ENCODE assay signal across 26 cellular contexts in genomic region chr9:127806871-127807270, GRCh38. TPM values are rescaled to one million over a fixed set of nuclear protein-coding genes. Genes with fewer than 3 reads are reported as not detected.
DNase-seq lines count a peak whose midpoint lies in the region; ATAC-seq and TF ChIP-seq lines count a peak whose summit lies in the region.
"Had no signal": no experiment of that assay in that cellular context is flagged by ENCODE, and none has a peak within 500 bp of the region (broad histone marks: within the 10 kb centered on the region; RNA-seq: fewer than 3 reads in every experiment).

No MANE protein-coding gene starts in this region.

- H3K9me3 Mint-ChIP-seq in activated T-cell treated with anti-CD3 and anti-CD28 coated beads, Interleukin-2, amount 50 U/mL, for 24 hours: no peaks in the 10 kb centered on the region
- no peaks in the 10 kb centered on the region for H3K9me3 Mint-ChIP-seq in activated T-cell treated with anti-CD3 and anti-CD28 coated beads, Interleukin-2, amount 50 U/mL, for 4 hours
- H3K9me3 Mint-ChIP-seq in CD14-positive monocyte: no peaks in the 10 kb centered on the region
- H3K9me3 Mint-ChIP-seq: CD4-positive, alpha-beta memory T cell; IgD-negative memory B cell had no signal

- no peak overlapping the region for H3K14ac ChIP-seq in neuronal stem cell (ENCODE audit: low read length)

- no peaks in the 10 kb centered on the region for H3K27me3 Mint-ChIP-seq in activated T-cell treated with anti-CD3 and anti-CD28 coated beads, Interleukin-2, amount 50 U/mL, for 24 hours
- no peaks in the 10 kb centered on the region for H3K27me3 Mint-ChIP-seq in activated T-cell treated with anti-CD3 and anti-CD28 coated beads, Interleukin-2, amount 50 U/mL, for 4 hours (ENCODE audit: low read depth)
- H3K27me3 Mint-ChIP-seq in CD14-positive monocyte (ENCODE audit: low read depth in 3 of 3): peaks cover 0 to 2% (median 0%) of the 10 kb centered on the region in 3 donors
- H3K27me3 Mint-ChIP-seq: CD4-positive, alpha-beta memory T cell; IgD-negative memory B cell had no signal

- no peak overlapping the region for H3K4ac ChIP-seq in neuronal stem cell (ENCODE audit: low read length)

- H2AFZ ChIP-seq in neuronal stem cell (ENCODE audit: low read length): no peak overlapping the region

- H3K36me3 ChIP-seq in NT2/D1 (ENCODE audit: insufficient read depth, insufficient read length, low read length) (peaks cover 71% of the 10 kb centered on the region), neuronal stem cell (replicated peaks in 1 of 2; ENCODE audit: control insufficient read depth in 2 of 2, insufficient read depth in 2 of 2, low read length in 2 of 2) (peaks cover 20 to 67% of the 10 kb centered on the region in 2 donors)

- H2BK120ac ChIP-seq in neuronal stem cell (ENCODE audit: low read depth, low read length): no peak overlapping the region

- H3K18ac ChIP-seq in neuronal stem cell (ENCODE audit: low read length): no peak overlapping the region

- H3K4me2 ChIP-seq in neuronal stem cell (ENCODE audit: insufficient read depth, low read length, poor library complexity, severe bottlenecking): no peak overlapping the region
- H3K4me2 ChIP-seq: A549 had no signal

- H3K4me3 Mint-ChIP-seq in activated T-cell treated with anti-CD3 and anti-CD28 coated beads, Interleukin-2, amount 50 U/mL, for 24 hours: no peak overlapping the region
- H3K4me3 Mint-ChIP-seq in activated T-cell treated with anti-CD3 and anti-CD28 coated beads, Interleukin-2, amount 50 U/mL, for 4 hours: no peak overlapping the region
- no peak overlapping the region for H3K4me3 Mint-ChIP-seq in CD14-positive monocyte
- H3K4me3 Mint-ChIP-seq: CD4-positive, alpha-beta memory T cell; IgD-negative memory B cell had no signal

- H3K27me3 ChIP-seq in NT2/D1 (ENCODE audit: insufficient read depth, insufficient read length) (no peaks in the 10 kb centered on the region), neuronal stem cell (ENCODE audit: control insufficient read depth in 3 of 3, insufficient read depth in 3 of 3, low read depth in 1 of 3, low read length in 3 of 3) (no peaks in the 10 kb centered on the region)
- H3K27me3 ChIP-seq: BE2C, SJCRH30 had no signal

- H3K27ac Mint-ChIP-seq in activated T-cell treated with anti-CD3 and anti-CD28 coated beads, Interleukin-2, amount 50 U/mL, for 24 hours: peak overlapping the region; percentile 60
- peak overlapping the region in 4 of 7 donors; percentile 23 to 60 (median 40) for H3K27ac Mint-ChIP-seq in CD14-positive monocyte
- H3K27ac Mint-ChIP-seq: IgD-negative memory B cell had no signal

- intact Hi-C loops in CD14-positive monocyte (cut with micrococcal nuclease): no loop called here

- no peak for TF ChIP-seq CTCF in CD14-positive monocyte (IDR thresholded peaks at IDR 0.05)

- H3K4me3 ChIP-seq in NT2/D1 (ENCODE audit: insufficient read length, low read depth): no peak overlapping the region
- no peak overlapping the region for H3K4me3 ChIP-seq in neuronal stem cell (ENCODE audit: low read length in 2 of 2)
- H3K4me3 ChIP-seq: A549, SJCRH30 had no signal

- no peak for DNase-seq in activated T-cell treated with anti-CD3 and anti-CD28 coated beads, Interleukin-2, amount 50 U/mL, for 24 hours
- no peak for DNase-seq in activated T-cell treated with anti-CD3 and anti-CD28 coated beads, Interleukin-2, amount 50 U/mL, for 4 hours
- DNase-seq in CD14-positive monocyte (ENCODE audit: low spot score): no peak
- DNase-seq in NT2/D1 (ENCODE audit: low read depth, low spot score): no peak
- DNase-seq in neuronal stem cell (ENCODE audit: low spot score): no peak
- no peak for DNase-seq in NCI-H146 (lab: John Stamatoyannopoulos, UW)
- no peak for DNase-seq in activated naive CD4-positive, alpha-beta T cell (lab: John Stamatoyannopoulos, UW)
- DNase-seq: BE2C; CD4-positive, alpha-beta memory T cell; DMS153; MV-4-11; NCI-H1105 treated with DMSO at 0.1 percent for 48 hours; NCI-H1694; NCI-H2081; NCI-H2171; NCI-H345; NCI-H524; NCI-H774; NK-92 treated with Interleukin-12 subunit alpha and Interleukin-12 subunit beta, amount 100 ng/mL, for 24 hours; SJCRH30 had no signal

- no peak for ATAC-seq in activated T-cell treated with anti-CD3 and anti-CD28 coated beads, Interleukin-2, amount 50 U/mL, for 4 hours
- ATAC-seq in GM18868 (IDR thresholded peaks at IDR 0.05; ENCODE audit: unreplicated experiment): no peak
- ATAC-seq: A549, HCT116, Panc1 had no signal

- H3K9ac ChIP-seq in NT2/D1 (ENCODE audit: insufficient read length, low read depth) (peak overlapping the region; percentile 61), neuronal stem cell (ENCODE audit: low read depth, low read length, poor library complexity) (no peak overlapping the region)

- peaks cover 22% of the 10 kb centered on the region for H3K4me1 Mint-ChIP-seq in activated T-cell treated with anti-CD3 and anti-CD28 coated beads, Interleukin-2, amount 50 U/mL, for 24 hours (ENCODE audit: low read depth)
- peaks cover 17% of the 10 kb centered on the region for H3K4me1 Mint-ChIP-seq in activated T-cell treated with anti-CD3 and anti-CD28 coated beads, Interleukin-2, amount 50 U/mL, for 4 hours (ENCODE audit: low read depth)
- H3K4me1 Mint-ChIP-seq in CD14-positive monocyte: peaks cover 27% of the 10 kb centered on the region

- H2AK5ac ChIP-seq in neuronal stem cell (ENCODE audit: low read depth, low read length): peak overlapping the region; percentile 60

- H2BK15ac ChIP-seq in neuronal stem cell (ENCODE audit: low read length): no peak overlapping the region

- H3K4me1 ChIP-seq in NT2/D1 (ENCODE audit: insufficient read depth, insufficient read length) (peaks cover 15% of the 10 kb centered on the region), neuronal stem cell (ENCODE audit: control insufficient read depth in 2 of 2, insufficient read depth in 1 of 2, low read depth in 1 of 2, low read length in 2 of 2) (peaks cover 15 to 20% of the 10 kb centered on the region in 2 donors)
- H3K4me1 ChIP-seq: BE2C had no signal

- no peak overlapping the region for H4K91ac ChIP-seq in neuronal stem cell (ENCODE audit: low read depth, low read length, poor library complexity)

- no peak overlapping the region for H3K27ac ChIP-seq in neuronal stem cell (replicated peaks; ENCODE audit: low read length)
- H3K27ac ChIP-seq: A549, SJCRH30 had no signal

- H3K9me3 ChIP-seq in NT2/D1 (ENCODE audit: insufficient read depth, low read length): no peaks in the 10 kb centered on the region
- no peaks in the 10 kb centered on the region for H3K9me3 ChIP-seq in neuronal stem cell (replicated peaks in 1 of 2; ENCODE audit: control insufficient read depth in 2 of 2, insufficient read depth in 1 of 2, low read depth in 1 of 2, low read length in 2 of 2)
- H3K9me3 ChIP-seq: A549, BE2C, SJCRH30 had no signal

- H3K36me3 Mint-ChIP-seq in activated T-cell treated with anti-CD3 and anti-CD28 coated beads, Interleukin-2, amount 50 U/mL, for 24 hours (ENCODE audit: low read depth): peaks cover 80% of the 10 kb centered on the region
- peaks cover 12% of the 10 kb centered on the region for H3K36me3 Mint-ChIP-seq in activated T-cell treated with anti-CD3 and anti-CD28 coated beads, Interleukin-2, amount 50 U/mL, for 4 hours (ENCODE audit: insufficient read depth)
- peaks cover 28 to 44% of the 10 kb centered on the region in 2 donors for H3K36me3 Mint-ChIP-seq in CD14-positive monocyte

- no CpG with 5 or more reads among the region's 14 CpGs for WGBS in neuronal stem cell (ENCODE audit: extremely low coverage in 2 of 2, insufficient read length in 2 of 2, insufficient replicate concordance in 1 of 2), 2 donors

- H2BK5ac ChIP-seq in neuronal stem cell (ENCODE audit: low read length): no peak overlapping the region

- peaks cover 13% of the 10 kb centered on the region for H3K79me1 ChIP-seq in neuronal stem cell (ENCODE audit: low read depth, low read length)

- no peak overlapping the region for H2BK12ac ChIP-seq in neuronal stem cell (ENCODE audit: low read length)

- H4K8ac ChIP-seq in neuronal stem cell (ENCODE audit: low read depth, low read length): no peak overlapping the region

- H3K23ac ChIP-seq in neuronal stem cell (ENCODE audit: low read depth, low read length, poor library complexity): no peak overlapping the region

RNA-seq across cellular contexts. Expression of gene FPGS, which starts 4.2 kb away (rescaled TPM):
- total RNA-seq in activated T-cell treated with anti-CD3 and anti-CD28 coated beads, Interleukin-2, amount 50 U/mL, for 4 hours: 100 to 1,000 TPM; 137 to 149 (median 141) TPM
- polyA plus RNA-seq in CD14-positive monocyte: 10 to 100 TPM; 21.3 to 25.2 TPM
- polyA plus RNA-seq in neuronal stem cell (2013, experiment 1 of 2): 30.2 TPM
- 32.1 TPM for polyA plus RNA-seq in neuronal stem cell (2013, experiment 2 of 2)

RNA-seq across cellular contexts. Expression of gene CDK9, which starts 21.0 kb away (rescaled TPM):
- total RNA-seq in activated T-cell treated with anti-CD3 and anti-CD28 coated beads, Interleukin-2, amount 50 U/mL, for 4 hours: 10 to 100 TPM; 66.9 to 91.5 (median 82.5) TPM
- polyA plus RNA-seq in CD14-positive monocyte: 10 to 100 TPM; 24.9 to 26.4 TPM
- 29.1 TPM for polyA plus RNA-seq in neuronal stem cell (2013, experiment 1 of 2)
- polyA plus RNA-seq in neuronal stem cell (2013, experiment 2 of 2): 30.0 TPM

RNA-seq across cellular contexts. Expression of gene SH2D3C, which starts 28.4 kb away (rescaled TPM):
- total RNA-seq in activated T-cell treated with anti-CD3 and anti-CD28 coated beads, Interleukin-2, amount 50 U/mL, for 4 hours: 10 to 100 TPM in 1 of 3 donors, 1 to 10 TPM in 2; 5.9 to 10.8 (median 7.0) TPM
- 10 to 100 TPM; 11.5 to 20.5 TPM for polyA plus RNA-seq in CD14-positive monocyte
- 2.8 TPM for polyA plus RNA-seq in neuronal stem cell (2013, experiment 1 of 2)
- 2.5 TPM for polyA plus RNA-seq in neuronal stem cell (2013, experiment 2 of 2)
- total RNA-seq: M059J had no signal

RNA-seq across cellular contexts. Expression of gene ENG, which starts 47.6 kb away (rescaled TPM):
- 10 to 100 TPM; 10.7 to 20.3 (median 14.8) TPM for total RNA-seq in activated T-cell treated with anti-CD3 and anti-CD28 coated beads, Interleukin-2, amount 50 U/mL, for 4 hours
- polyA plus RNA-seq in CD14-positive monocyte: 10 to 100 TPM; 15.7 to 26.0 TPM
- polyA plus RNA-seq in neuronal stem cell (2013, experiment 1 of 2): 0.11 TPM
- polyA plus RNA-seq in neuronal stem cell (2013, experiment 2 of 2): 0.10 TPM
